9 cellular contexts compared by ENCODE assay signal in genomic region chr19:42933412-42933811, GRCh38. TPM values are rescaled to one million over a fixed set of nuclear protein-coding genes. Genes with fewer than 3 reads are reported as not detected.
"Had no signal": no experiment of that assay in that cellular context is flagged by ENCODE, and none has a peak within 500 bp of the region (broad histone marks: within the 10 kb centered on the region; RNA-seq: fewer than 3 reads in every experiment).

No MANE protein-coding gene starts in this region.

RNA-seq across cellular contexts. Expression of gene PSG7, which starts 3.6 kb away (rescaled TPM):
- total RNA-seq: activated CD8-positive, alpha-beta T cell treated with anti-CD3 and anti-CD28 coated beads, Interleukin-2, amount 10 ng/mL, durations not matched to agents 7 days and 5 days; activated naive CD8-positive, alpha-beta T cell treated with anti-CD3 and anti-CD28 coated beads, Interleukin-2, amount 10 ng/mL, durations not matched to agents 7 days and 5 days; adrenal gland; cardiac muscle cell; Right ventricle myocardium superior; RPMI7951; SJCRH30; T-helper 17 cell; WTC11 had no signal
- polyA plus RNA-seq: adrenal gland, cardiac muscle cell had no signal

RNA-seq across cellular contexts. Expression of gene PSG6, which starts 15.7 kb away (rescaled TPM):
- total RNA-seq: activated CD8-positive, alpha-beta T cell treated with anti-CD3 and anti-CD28 coated beads, Interleukin-2, amount 10 ng/mL, durations not matched to agents 7 days and 5 days; activated naive CD8-positive, alpha-beta T cell treated with anti-CD3 and anti-CD28 coated beads, Interleukin-2, amount 10 ng/mL, durations not matched to agents 7 days and 5 days; adrenal gland; cardiac muscle cell; Right ventricle myocardium superior; RPMI7951; SJCRH30; T-helper 17 cell; WTC11 had no signal
- polyA plus RNA-seq: adrenal gland, cardiac muscle cell had no signal

RNA-seq across cellular contexts. Expression of gene PSG1, which starts 53.9 kb away (rescaled TPM):
- total RNA-seq: activated CD8-positive, alpha-beta T cell treated with anti-CD3 and anti-CD28 coated beads, Interleukin-2, amount 10 ng/mL, durations not matched to agents 7 days and 5 days; activated naive CD8-positive, alpha-beta T cell treated with anti-CD3 and anti-CD28 coated beads, Interleukin-2, amount 10 ng/mL, durations not matched to agents 7 days and 5 days; adrenal gland; cardiac muscle cell; Right ventricle myocardium superior; SJCRH30; WTC11 had no signal
- polyA plus RNA-seq: adrenal gland, cardiac muscle cell had no signal
